ENCODE assay signal across 29 cellular contexts in the genomic region with DNA sequence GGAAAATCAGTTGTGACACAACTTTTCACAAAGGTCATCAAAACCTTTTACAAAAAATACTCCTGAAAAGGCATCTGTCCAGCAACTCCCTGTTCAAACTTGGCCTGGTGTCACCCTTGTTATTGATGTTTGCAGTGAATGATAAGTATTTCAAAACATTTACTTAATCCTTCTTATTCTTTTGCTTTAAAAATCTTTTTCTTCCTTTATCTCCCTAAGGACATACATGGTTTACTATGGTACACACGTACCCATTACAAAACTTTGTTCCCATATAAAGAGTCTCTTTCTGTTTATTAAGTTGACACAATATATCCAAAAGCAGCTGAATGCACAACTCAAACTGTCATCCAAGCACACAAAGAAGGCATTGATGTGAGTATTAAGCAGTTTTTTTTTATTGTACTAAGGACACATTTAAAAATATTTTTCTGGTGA. TPM values are rescaled to one million over a fixed set of nuclear protein-coding genes. Genes with fewer than 3 reads are reported as not detected.
"Had no signal": no experiment of that assay in that cellular context is flagged by ENCODE, and none has a peak within 500 bp of the region (broad histone marks: within the 10 kb centered on the region; RNA-seq: fewer than 3 reads in every experiment).

No MANE protein-coding gene starts in this region.

- H3K27me3 ChIP-seq: heart right ventricle, left lung, spleen, tibial nerve, upper lobe of right lung, vagina had no signal

- H3K79me2 ChIP-seq: parathyroid adenoma had no signal

- DNase-seq: effector CD8-positive, alpha-beta T cell; heart right ventricle; islet precursor cell; left lung; lower lobe of right lung; midbrain; occipital lobe; psoas muscle; retina; spleen; stimulated activated CD4-positive, alpha-beta T cell treated with anti-CD3 and anti-CD28 coated beads, Interleukin-15, amount 100 ng/mL, for 24 hours; stimulated activated CD4-positive, alpha-beta T cell treated with anti-CD3 and anti-CD28 coated beads, Interleukin-1b, Interleukin-23, amount 100 ng/mL, for 48 hours; stimulated activated CD4-positive, alpha-beta T cell treated with anti-CD3 and anti-CD28 coated beads, Interleukin-4, amount 100 ng/mL, for 24 hours; upper lobe of right lung had no signal

- H3K27ac ChIP-seq: coronary artery, heart right ventricle, left lung, lower lobe of right lung, parathyroid adenoma, psoas muscle, spleen, tibial nerve, upper lobe of right lung, vagina had no signal

- H3K9me3 ChIP-seq: left lung, lower lobe of right lung, psoas muscle, upper lobe of right lung, vagina had no signal

- H3K36me3 Mint-ChIP-seq: memory B cell; stimulated activated memory B cell treated with anti-CD40 and anti-IgM and Interleukin-4, amounts not matched to agents 10 μg/mL and 1 μg/mL and 100 μg/mL, for 72 hours had no signal

- H3K36me3 ChIP-seq: heart right ventricle, left lung, lower lobe of right lung, spleen, tibial nerve, upper lobe of right lung, vagina had no signal

- H3K4me1 Mint-ChIP-seq: memory B cell; stimulated activated memory B cell treated with anti-CD40 and anti-IgM and Interleukin-4, amounts not matched to agents 10 μg/mL and 1 μg/mL and 100 μg/mL, for 72 hours had no signal

- H3K4me3 ChIP-seq: coronary artery, heart right ventricle, left lung, lower lobe of right lung, psoas muscle, spleen, tibial nerve, upper lobe of right lung, vagina had no signal

- H3K4me3 Mint-ChIP-seq: memory B cell; nephron; stimulated activated memory B cell treated with anti-CD40 and anti-IgM and Interleukin-4, amounts not matched to agents 10 μg/mL and 1 μg/mL and 100 μg/mL, for 72 hours; stimulated activated naive CD8-positive, alpha-beta T cell treated with anti-CD3 and anti-CD28 coated beads, Interleukin-15, Interleukin-2, amounts not matched to agents 100 ng/mL and 50 ng/mL, for 24 hours had no signal

- ATAC-seq: heart right ventricle; left lung; lower lobe of right lung; psoas muscle; sciatic nerve; stimulated activated memory B cell treated with anti-CD40 and anti-IgM and Interleukin-4, amounts not matched to agents 10 μg/mL and 1 μg/mL and 100 μg/mL, for 72 hours; upper lobe of right lung had no signal

- H3K9ac ChIP-seq: parathyroid adenoma had no signal

- H3K27ac Mint-ChIP-seq: memory B cell; nephron; stimulated activated memory B cell treated with anti-CD40 and anti-IgM and Interleukin-4, amounts not matched to agents 10 μg/mL and 1 μg/mL and 100 μg/mL, for 72 hours; stimulated activated naive CD8-positive, alpha-beta T cell treated with anti-CD3 and anti-CD28 coated beads, Interleukin-15, Interleukin-2, amounts not matched to agents 100 ng/mL and 50 ng/mL, for 24 hours had no signal

- H2AFZ ChIP-seq: parathyroid adenoma had no signal

- H3K4me1 ChIP-seq: heart right ventricle, left lung, lower lobe of right lung, parathyroid adenoma, psoas muscle, spleen, tibial nerve, upper lobe of right lung, vagina had no signal

RNA-seq across cellular contexts. Expression of a gene that starts 17.5 kb away (rescaled TPM):
- total RNA-seq: dermis microvascular lymphatic vessel endothelial cell, frontal cortex, glomerular endothelial cell, heart right ventricle, occipital lobe, psoas muscle, sciatic nerve, spleen, temporal lobe, tibial nerve, upper lobe of right lung, vagina had no signal
- polyA plus RNA-seq: esophagus, heart right ventricle, spleen had no signal

RNA-seq across cellular contexts. Expression of a gene that starts 57.8 kb away (rescaled TPM):
- total RNA-seq: dermis microvascular lymphatic vessel endothelial cell, frontal cortex, glomerular endothelial cell, heart right ventricle, skeletal muscle tissue, spleen, temporal lobe, tibial nerve had no signal
- polyA plus RNA-seq: heart right ventricle had no signal
